ENCODE assay signal across 1 cellular context in genomic region chr3:58471025-58471887, GRCh38.
TF ChIP-seq lines count a peak whose summit lies in the region.

No MANE protein-coding gene starts in this region.

TF ChIP-seq in HepG2, 621 proteins besides CTCF, POLR2A, EP300 and RAD21 (continued from another document and continues in another):
- no peak for TF ChIP-seq PLSCR1 (CRISPR knock-in tag; IDR thresholded peaks at IDR 0.05; ENCODE audit: borderline replicate concordance)
- TF ChIP-seq ZMYM2 (CRISPR knock-in tag; IDR thresholded peaks at IDR 0.05), result 0 out of 2 replicates have a peak, but pooled peaks have one; percentile 17
- TF ChIP-seq ZNF543 (CRISPR knock-in tag; IDR thresholded peaks at IDR 0.05), result peak; percentile 70; the same call in 1 of the 2 replicates
- TF ChIP-seq SIN3A (IDR thresholded peaks at IDR 0.05; ENCODE audit: borderline replicate concordance, low read depth, low read length), result peak; percentile 59; the same call in 1 of the 2 replicates
- no peak for TF ChIP-seq FOXC1 (CRISPR knock-in tag; IDR thresholded peaks at IDR 0.05; ENCODE audit: borderline replicate concordance)
- TF ChIP-seq ZNF574 (CRISPR knock-in tag; IDR thresholded peaks at IDR 0.05), result peak; percentile 70; the same call in 1 of the 2 replicates
- TF ChIP-seq ZNF460 (CRISPR knock-in tag; IDR thresholded peaks at IDR 0.05; ENCODE audit: borderline replicate concordance), result no peak
- no peak for TF ChIP-seq ZNF816 (CRISPR knock-in tag; IDR thresholded peaks at IDR 0.05; ENCODE audit: borderline replicate concordance)
- no peak for TF ChIP-seq SUZ12 (IDR thresholded peaks at IDR 0.05; ENCODE audit: low read depth, low read length)
- no peak for TF ChIP-seq TCF7L2 (IDR thresholded peaks at IDR 0.05; ENCODE audit: low read depth, low read length)
- TF ChIP-seq KLF9 (CRISPR knock-in tag; IDR thresholded peaks at IDR 0.05; ENCODE audit: low read depth), result no peak
- peak; percentile 46; the same call in 1 of the 2 replicates for TF ChIP-seq UBTF (CRISPR knock-in tag; IDR thresholded peaks at IDR 0.05)
- peak; percentile 72 for TF ChIP-seq HOXA3 (CRISPR knock-in tag; IDR thresholded peaks at IDR 0.05)
- TF ChIP-seq PCBP2 (optimal IDR thresholded peaks at IDR 0.05; ENCODE audit: low read depth, low read length, poor library complexity, severe bottlenecking), result no peak
- peak; percentile 31; the same call in 1 of the 2 replicates for TF ChIP-seq TOE1 (CRISPR knock-in tag; IDR thresholded peaks at IDR 0.05)
- peak; percentile 81; the same call in 1 of the 2 replicates for TF ChIP-seq ZSCAN9 (CRISPR knock-in tag; IDR thresholded peaks at IDR 0.05; ENCODE audit: borderline replicate concordance)
- TF ChIP-seq HIC2 (CRISPR knock-in tag; IDR thresholded peaks at IDR 0.05; ENCODE audit: low read depth), result no peak
- TF ChIP-seq ZNF253 (CRISPR knock-in tag; IDR thresholded peaks at IDR 0.05; ENCODE audit: borderline replicate concordance), result no peak
- TF ChIP-seq ISX (CRISPR knock-in tag; conservative IDR thresholded peaks at IDR 0.05), result 0 out of 2 replicates have a peak, but pooled peaks have one; percentile 26
- no peak for TF ChIP-seq ZNF282 (IDR thresholded peaks at IDR 0.05; ENCODE audit: partially characterized antibody)
- no peak for TF ChIP-seq ZNF83 (CRISPR knock-in tag; IDR thresholded peaks at IDR 0.05; ENCODE audit: borderline replicate concordance)
- TF ChIP-seq DR1 (CRISPR knock-in tag; IDR thresholded peaks at IDR 0.05), result peak; percentile 39; the same call in 1 of the 2 replicates
- TF ChIP-seq ATF1 (CRISPR knock-in tag; IDR thresholded peaks at IDR 0.05), result peak; percentile 35; the same call in 1 of the 2 replicates
- no peak for TF ChIP-seq TRAFD1 (CRISPR knock-in tag; IDR thresholded peaks at IDR 0.05; ENCODE audit: borderline replicate concordance)
- TF ChIP-seq ZNF24 (IDR thresholded peaks at IDR 0.05), result no peak
- TF ChIP-seq ZSCAN29 (CRISPR knock-in tag; conservative IDR thresholded peaks at IDR 0.05), result peak; percentile 80
- 0 out of 2 replicates have a peak, but pooled peaks have one; percentile 13 for TF ChIP-seq ZBTB7B (CRISPR knock-in tag; IDR thresholded peaks at IDR 0.05)
- no peak for TF ChIP-seq REL (CRISPR knock-in tag; conservative IDR thresholded peaks at IDR 0.05)
- TF ChIP-seq AGO2 (optimal IDR thresholded peaks at IDR 0.05; ENCODE audit: low read depth, low read length), result no peak
- TF ChIP-seq SATB2 (CRISPR knock-in tag; IDR thresholded peaks at IDR 0.05), result no peak
- 0 out of 2 replicates have a peak, but pooled peaks have one; percentile 72 for TF ChIP-seq TP53 (CRISPR knock-in tag; conservative IDR thresholded peaks at IDR 0.05)
- no peak; the same call in 1 of the 2 replicates for TF ChIP-seq SMYD3 (CRISPR knock-in tag; IDR thresholded peaks at IDR 0.05)
- no peak for TF ChIP-seq ZFYVE20 (CRISPR knock-in tag; IDR thresholded peaks at IDR 0.05; ENCODE audit: borderline replicate concordance, low read depth)
- TF ChIP-seq ARHGAP35 (CRISPR knock-in tag; IDR thresholded peaks at IDR 0.05; ENCODE audit: borderline replicate concordance), result no peak
- peak; percentile 96 for TF ChIP-seq DPF2 (CRISPR knock-in tag; IDR thresholded peaks at IDR 0.05; ENCODE audit: borderline replicate concordance, low read depth)
- TF ChIP-seq RFXAP (CRISPR knock-in tag; IDR thresholded peaks at IDR 0.05; ENCODE audit: borderline replicate concordance), result peak; percentile 75; the same call in 1 of the 2 replicates
- 0 out of 2 replicates have a peak, but pooled peaks have one; percentile 36 for TF ChIP-seq MED13 (CRISPR knock-in tag; IDR thresholded peaks at IDR 0.05)
- TF ChIP-seq FOXJ3 (CRISPR knock-in tag; IDR thresholded peaks at IDR 0.05; ENCODE audit: borderline replicate concordance), result peak; percentile 90
- no peak for TF ChIP-seq SRSF9 (IDR thresholded peaks at IDR 0.05; ENCODE audit: borderline replicate concordance, insufficient read depth, low read depth, low read length, poor library complexity, severe bottlenecking)
- TF ChIP-seq NR2F1 (CRISPR knock-in tag; IDR thresholded peaks at IDR 0.05), result peak in 1 of 2 experiments; percentile 78; a peak in 2 of 4 replicates
- peak; percentile 86 for TF ChIP-seq IKZF5 (CRISPR knock-in tag; IDR thresholded peaks at IDR 0.05)
- no peak for TF ChIP-seq ZNF660 (CRISPR knock-in tag; IDR thresholded peaks at IDR 0.05; ENCODE audit: borderline replicate concordance, low read depth)
- peak; percentile 19; the same call in 1 of the 2 replicates for TF ChIP-seq ZNF607 (CRISPR knock-in tag; IDR thresholded peaks at IDR 0.05; ENCODE audit: borderline replicate concordance)
- peak; percentile 92 for TF ChIP-seq NR2F6 (IDR thresholded peaks at IDR 0.05)
- peak; percentile 83 for TF ChIP-seq NR2F6 (CRISPR knock-in tag; IDR thresholded peaks at IDR 0.05)
- TF ChIP-seq ZNF784 (CRISPR knock-in tag; IDR thresholded peaks at IDR 0.05; ENCODE audit: borderline replicate concordance), result no peak
- TF ChIP-seq FOSL2 (CRISPR knock-in tag; IDR thresholded peaks at IDR 0.05), result peak; percentile 100
- no peak for TF ChIP-seq ZFP62 (CRISPR knock-in tag; IDR thresholded peaks at IDR 0.05)
- TF ChIP-seq ZNF275 (CRISPR knock-in tag; IDR thresholded peaks at IDR 0.05; ENCODE audit: borderline replicate concordance), result 0 out of 2 replicates have a peak, but pooled peaks have one; percentile 32
- TF ChIP-seq TAF15 (IDR thresholded peaks at IDR 0.05; ENCODE audit: low read depth, low read length, poor library complexity, severe bottlenecking), result no peak
- TF ChIP-seq PHF21A (CRISPR knock-in tag; IDR thresholded peaks at IDR 0.05), result peak; percentile 99
- TF ChIP-seq ZNF589 (CRISPR knock-in tag; conservative IDR thresholded peaks at IDR 0.05), result peak; percentile 87
- TF ChIP-seq ZFP90 (CRISPR knock-in tag; IDR thresholded peaks at IDR 0.05; ENCODE audit: borderline replicate concordance), result peak; percentile 52; the same call in 1 of the 2 replicates
- no peak for TF ChIP-seq MAF1 (CRISPR knock-in tag; IDR thresholded peaks at IDR 0.05; ENCODE audit: borderline replicate concordance)
